ENCODE assay signal across 14 cellular contexts in genomic region chr3:66656608-66657007, GRCh38.
DNase-seq lines count a peak whose midpoint lies in the region; ATAC-seq and TF ChIP-seq lines count a peak whose summit lies in the region.
"Had no signal": no experiment of that assay in that cellular context is flagged by ENCODE, and none has a peak within 500 bp of the region (broad histone marks: within the 10 kb centered on the region; RNA-seq: fewer than 3 reads in every experiment).

No MANE protein-coding gene starts in this region.

- intact Hi-C loops in right cardiac atrium (cut with DNase I) (no loop called here), left cardiac atrium (cut with DNase I) (no loop called here)

- no peaks in the 10 kb centered on the region for H3K36me3 Mint-ChIP-seq in neural progenitor cell
- no peaks in the 10 kb centered on the region for H3K36me3 Mint-ChIP-seq in natural killer cell treated with Interleukin-12 subunit alpha and Interleukin-12 subunit beta and Interleukin-15 and Interleukin-18, amount 100 ng/mL, for 72 hours
- H3K36me3 Mint-ChIP-seq: CD8-positive, alpha-beta T cell had no signal

- no peak overlapping the region for H3K9ac ChIP-seq in neural progenitor cell

- no peaks in the 10 kb centered on the region for H3K4me1 ChIP-seq in right cardiac atrium (ENCODE audit: control insufficient read depth, insufficient read depth, low read length)
- H3K4me1 ChIP-seq in neural progenitor cell = peaks cover 24% of the 10 kb centered on the region
- H3K4me1 ChIP-seq: HAP-1 had no signal

- H3K4me1 Mint-ChIP-seq in neural progenitor cell = peaks cover 33% of the 10 kb centered on the region
- no peaks in the 10 kb centered on the region for H3K4me1 Mint-ChIP-seq in natural killer cell treated with Interleukin-12 subunit alpha and Interleukin-12 subunit beta and Interleukin-15 and Interleukin-18, amount 100 ng/mL, for 72 hours (ENCODE audit: low read depth in 2 of 2)

- H3K27ac ChIP-seq in right cardiac atrium (ENCODE audit: low read length) = no peak overlapping the region
- no peak overlapping the region for H3K27ac ChIP-seq in neural progenitor cell
- H3K27ac ChIP-seq: RWPE1 had no signal

- H3K79me2 ChIP-seq in neural progenitor cell (ENCODE audit: low read depth) = no peaks in the 10 kb centered on the region

- H3K27me3 ChIP-seq in right cardiac atrium (ENCODE audit: control insufficient read depth, insufficient read depth) (no peaks in the 10 kb centered on the region), neural progenitor cell (no peaks in the 10 kb centered on the region)

- peaks cover 2% of the 10 kb centered on the region for H3K27me3 Mint-ChIP-seq in neural progenitor cell (ENCODE audit: insufficient read depth, low read depth)
- peaks cover 8 to 12% of the 10 kb centered on the region in 2 donors for H3K27me3 Mint-ChIP-seq in natural killer cell treated with Interleukin-12 subunit alpha and Interleukin-12 subunit beta and Interleukin-15 and Interleukin-18, amount 100 ng/mL, for 72 hours

- 73% methylated on average over 8 of the region's 8 CpGs for WGBS in right cardiac atrium

- no peaks in the 10 kb centered on the region for H3K9me3 Mint-ChIP-seq in neural progenitor cell
- H3K9me3 Mint-ChIP-seq in natural killer cell treated with Interleukin-12 subunit alpha and Interleukin-12 subunit beta and Interleukin-15 and Interleukin-18, amount 100 ng/mL, for 72 hours = no peaks in the 10 kb centered on the region
- H3K9me3 Mint-ChIP-seq: CD8-positive, alpha-beta T cell had no signal

- H3K36me3 ChIP-seq in neural progenitor cell = no peaks in the 10 kb centered on the region
- H3K36me3 ChIP-seq: HAP-1 had no signal

- peak overlapping the region; percentile 54 for H2AFZ ChIP-seq in neural progenitor cell (replicated peaks)

- TF ChIP-seq CTCF in neural progenitor cell (IDR thresholded peaks at IDR 0.05) = no peak

- no peaks in the 10 kb centered on the region for H3K9me3 ChIP-seq in right cardiac atrium (ENCODE audit: control insufficient read depth, low read length)
- no peaks in the 10 kb centered on the region for H3K9me3 ChIP-seq in neural progenitor cell (ENCODE audit: low read depth)
- H3K9me3 ChIP-seq: HAP-1 had no signal

- peak overlapping the region; percentile 93 for H3K27ac Mint-ChIP-seq in neural progenitor cell
- no peak overlapping the region for H3K27ac Mint-ChIP-seq in natural killer cell treated with Interleukin-12 subunit alpha and Interleukin-12 subunit beta and Interleukin-15 and Interleukin-18, amount 100 ng/mL, for 72 hours
- H3K27ac Mint-ChIP-seq: CD8-positive, alpha-beta T cell had no signal

- H4K20me1 ChIP-seq in neural progenitor cell (ENCODE audit: low read depth) = no peaks in the 10 kb centered on the region

- ATAC-seq in right cardiac atrium (peak; percentile 29 to 70), left cardiac atrium (no peak)
- ATAC-seq in natural killer cell treated with Interleukin-12 subunit alpha and Interleukin-12 subunit beta and Interleukin-15 and Interleukin-18, amount 100 ng/mL, for 72 hours = no peak
- ATAC-seq: CD8-positive, alpha-beta T cell had no signal

- no peak overlapping the region for H3K4me3 Mint-ChIP-seq in neural progenitor cell
- H3K4me3 Mint-ChIP-seq in natural killer cell treated with Interleukin-12 subunit alpha and Interleukin-12 subunit beta and Interleukin-15 and Interleukin-18, amount 100 ng/mL, for 72 hours = no peak overlapping the region
- H3K4me3 Mint-ChIP-seq: CD8-positive, alpha-beta T cell had no signal

- H3K4me2 ChIP-seq in neural progenitor cell = no peak overlapping the region

- H3F3A ChIP-seq in neural progenitor cell (ENCODE audit: low read depth) = peaks cover 3% of the 10 kb centered on the region

- DNase-seq in right cardiac atrium (no peak), left cardiac atrium (no peak), SHP77 treated with DMSO at 0.1 percent for 48 hours (lab: John Stamatoyannopoulos, UW) (peak; percentile 75), neural progenitor cell (ENCODE audit: low spot score) (no peak), MV-4-11 (lab: John Stamatoyannopoulos, UW) (no peak), RKO (ENCODE audit: low spot score) (no peak)
- DNase-seq in natural killer cell treated with Interleukin-12 subunit alpha and Interleukin-12 subunit beta and Interleukin-15 and Interleukin-18, amount 100 ng/mL, for 72 hours (ENCODE audit: low spot score) = no peak
- DNase-seq: CD8-positive, alpha-beta T cell; Kasumi-1; NCI-H1694; NCI-H446 treated with DMSO at 0.1 percent for 48 hours; NK-92 treated with Interleukin-12 subunit alpha and Interleukin-12 subunit beta, amount 100 ng/mL, for 24 hours had no signal

- no peak overlapping the region for H3K4me3 ChIP-seq in right cardiac atrium (ENCODE audit: low read length)
- no peak overlapping the region for H3K4me3 ChIP-seq in neural progenitor cell
- H3K4me3 ChIP-seq: HAP-1 had no signal

Comparison
In these comparisons a context has a peak if more than half of its experiments do, and no peak if none do; other contexts are left out.
1. ATAC-seq: peak in right cardiac atrium (2 of 2); none in left cardiac atrium (0 of 2) and natural killer cell treated with Interleukin-12 subunit alpha and Interleukin-12 subunit beta and Interleukin-15 and Interleukin-18, amount 100 ng/mL, for 72 hours (0 of 2).